Comparison of ENCODE assay signal across 9 cellular contexts in the genomic region with DNA sequence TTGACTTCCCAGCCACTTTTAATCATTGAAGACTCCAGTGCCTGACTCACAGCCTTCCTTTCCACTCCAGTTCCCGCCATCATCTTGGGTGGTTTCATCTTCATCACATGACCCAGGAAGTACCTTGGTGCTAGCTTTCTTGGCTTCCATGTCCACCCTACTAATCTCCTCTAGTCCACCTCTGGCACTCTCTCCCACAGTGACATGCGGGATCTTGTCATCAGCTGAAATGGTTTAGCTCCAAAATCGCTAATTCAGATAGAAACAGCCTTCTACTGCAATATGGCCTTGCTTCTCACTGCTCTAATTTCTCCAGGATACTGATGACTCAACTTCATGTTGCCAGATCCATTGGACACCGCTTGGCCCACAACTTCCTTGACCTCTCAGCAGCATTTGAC. TPM values are rescaled to one million over a fixed set of nuclear protein-coding genes. Genes with fewer than 3 reads are reported as not detected.
A peak's percentile ranks its signal among the peaks of the same experiment; 100 is the strongest.
DNase-seq lines count a peak whose midpoint lies in the region; ATAC-seq and TF ChIP-seq lines count a peak whose summit lies in the region.
"Had no signal": no experiment of that assay in that cellular context is flagged by ENCODE, and none has a peak within 500 bp of the region (broad histone marks: within the 10 kb centered on the region; RNA-seq: fewer than 3 reads in every experiment).

No MANE protein-coding gene starts in this region.

- intact Hi-C loops in lower leg skin (cut with DNase I; ENCODE audit: low total_unique reads) = no loop called here

- H3K4me3 ChIP-seq in AG10803 (ENCODE audit: low read length) (no peak overlapping the region), lower leg skin (ENCODE audit: low read depth, poor library complexity, severe bottlenecking) (no peak overlapping the region)

- TF ChIP-seq POLR2A in lower leg skin (IDR thresholded peaks at IDR 0.05) = no peak

- 79 to 84% methylated on average over 4 of the region's 4 CpGs for WGBS in lower leg skin, 2 donors

- TF ChIP-seq CTCF in AG10803 (conservative IDR thresholded peaks at IDR 0.05; ENCODE audit: low read length) = no peak
- no peak for TF ChIP-seq CTCF in lower leg skin (IDR thresholded peaks at IDR 0.05)

- ATAC-seq in HG03025 (IDR thresholded peaks at IDR 0.05; ENCODE audit: low FRiP score, unreplicated experiment) = no peak

- DNase-seq in AG10803 (ENCODE audit: low read depth) (peak; percentile 31), M059J (ENCODE audit: low read depth) (peak; percentile 45), cerebellum (ENCODE audit: low spot score) (peak; percentile 35), kidney tubule cell (ENCODE audit: low spot score) (peak; percentile 91), DMS79 treated with DMSO at 0.1 percent for 48 hours (lab: John Stamatoyannopoulos, UW) (no peak), lower leg skin (ENCODE audit: low spot score in 2 of 2) (no peak), activated gamma-delta T cell (lab: John Stamatoyannopoulos, UW) (no peak)
- DNase-seq: NCI-H2029 had no signal

RNA-seq across cellular contexts. Expression of a gene that starts 24.5 kb away (rescaled TPM):
- 7.9 and 13.3 TPM in 2 replicates for total RNA-seq in M059J (2014; rRNA removed; shearing (Covaris generic))
- total RNA-seq in cerebellum = 36.5 TPM
- total RNA-seq in lower leg skin = 10 to 100 TPM; 33.7 to 50.8 (median 41.3) TPM

Comparison
In these comparisons a context has a peak if more than half of its experiments do, and no peak if none do; other contexts are left out.
1. DNase-seq: peak in AG10803 (single experiment), M059J (single experiment), cerebellum (single experiment) and kidney tubule cell (single experiment); none in DMS79 treated with DMSO at 0.1 percent for 48 hours (single experiment), lower leg skin (0 of 2) and activated gamma-delta T cell (single experiment).